Comparison of ENCODE assay signal across 1 cellular context in the genomic region with DNA sequence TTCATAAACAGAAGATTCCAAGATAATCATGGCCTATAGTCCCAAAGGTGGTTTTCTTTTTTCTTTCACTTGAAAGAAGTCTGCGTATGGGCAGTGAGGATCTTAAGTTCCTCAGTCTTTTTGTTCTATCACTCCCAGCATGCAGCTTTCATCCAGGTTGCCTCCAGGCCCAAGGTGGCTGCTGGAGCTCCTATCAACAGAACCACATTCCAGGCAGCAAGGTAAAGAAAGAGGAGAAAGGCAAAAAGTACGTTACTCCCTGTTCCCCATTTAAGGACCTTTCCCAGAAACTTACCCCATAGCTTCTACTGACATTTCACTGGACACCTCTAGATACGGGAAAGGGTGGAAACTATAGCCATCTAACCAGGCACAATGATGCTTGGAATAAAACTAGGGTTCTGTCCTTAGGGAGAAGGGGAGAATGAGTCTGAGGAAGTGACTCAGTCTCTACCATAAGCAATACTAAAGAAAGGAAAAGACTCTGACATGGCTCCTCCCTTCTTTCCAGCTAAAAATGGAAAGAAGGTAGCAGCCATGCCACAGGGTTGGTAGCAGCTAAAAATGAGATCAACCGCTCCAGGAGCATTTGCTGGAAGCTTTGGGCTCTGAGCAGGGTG.
TF ChIP-seq lines count a peak whose summit lies in the region.

No MANE protein-coding gene starts in this region.

TF ChIP-seq in endothelial cell of umbilical vein, 7 proteins besides CTCF, POLR2A, EP300 and RAD21 (continued from another document):
- TF ChIP-seq POLR2AphosphoS5 (IDR thresholded peaks at IDR 0.05; ENCODE audit: insufficient read depth, low read depth, low read length) = no peak
